30 cellular contexts compared by ENCODE assay signal in genomic region chr7:150919160-150919559, GRCh38. TPM values are rescaled to one million over a fixed set of nuclear protein-coding genes. Genes with fewer than 3 reads are reported as not detected.
"Had no signal": no experiment of that assay in that cellular context is flagged by ENCODE, and none has a peak within 500 bp of the region (broad histone marks: within the 10 kb centered on the region; RNA-seq: fewer than 3 reads in every experiment).

No MANE protein-coding gene starts in this region.

- H3K4me3 Mint-ChIP-seq: dendritic cell treated with granulocyte-macrophage colony-stimulating factor and Interleukin-4, amounts not matched to agents 40 ng/mL and 50 ng/mL, for 4 days; effector memory CD8-positive, alpha-beta T cell; endodermal cell had no signal

- DNase-seq: colonic mucosa; cortex of kidney; dermis blood vessel endothelial cell; dorsolateral prefrontal cortex; effector CD4-positive, alpha-beta T cell; effector CD8-positive, alpha-beta T cell; effector memory CD4-positive, alpha-beta T cell; effector memory CD8-positive, alpha-beta T cell; endodermal cell; erythroblast; esophagus squamous epithelium; foreskin fibroblast; foreskin keratinocyte; foreskin melanocyte; gastrocnemius medialis; glutamatergic neuron; heart left ventricle; heart right ventricle had no signal

- ATAC-seq: effector memory CD8-positive, alpha-beta T cell; esophagus mucosa; foreskin keratinocyte; gastrocnemius medialis; gastroesophageal sphincter; heart left ventricle; heart right ventricle had no signal

- H3K4me1 Mint-ChIP-seq: endodermal cell had no signal

- H3K27ac ChIP-seq: colonic mucosa, coronary artery, dorsolateral prefrontal cortex, epithelial cell of prostate, esophagus muscularis mucosa, esophagus squamous epithelium, foreskin keratinocyte, gastrocnemius medialis, gastroesophageal sphincter, heart left ventricle, heart right ventricle had no signal

- H3K27ac Mint-ChIP-seq: dendritic cell treated with granulocyte-macrophage colony-stimulating factor and Interleukin-4, amounts not matched to agents 40 ng/mL and 50 ng/mL, for 4 days; effector memory CD8-positive, alpha-beta T cell; endodermal cell had no signal

- H3K4me1 ChIP-seq: colonic mucosa, esophagus squamous epithelium, gastrocnemius medialis, gastroesophageal sphincter had no signal

- H3K9me3 ChIP-seq: colonic mucosa, esophagus muscularis mucosa, esophagus squamous epithelium, gastrocnemius medialis, gastroesophageal sphincter, heart left ventricle, heart right ventricle had no signal

- H3K27me3 ChIP-seq: colonic mucosa, esophagus muscularis mucosa, gastrocnemius medialis, gastroesophageal sphincter had no signal

- H3K9me3 Mint-ChIP-seq: dendritic cell treated with granulocyte-macrophage colony-stimulating factor and Interleukin-4, amounts not matched to agents 40 ng/mL and 50 ng/mL, for 4 days; effector memory CD8-positive, alpha-beta T cell; endodermal cell had no signal

- FAIRE-seq: colon, endometrium, endothelial cell of umbilical vein, frontal cortex had no signal

- H3K4me3 ChIP-seq: colonic mucosa, coronary artery, dorsolateral prefrontal cortex, esophagus muscularis mucosa, esophagus squamous epithelium, gastrocnemius medialis, gastroesophageal sphincter, heart left ventricle, heart right ventricle had no signal

- H3K36me3 ChIP-seq: colonic mucosa, esophagus muscularis mucosa, esophagus squamous epithelium, gastrocnemius medialis, gastroesophageal sphincter, heart left ventricle, heart right ventricle had no signal

RNA-seq across cellular contexts. Expression of gene KCNH2, which starts 59.0 kb away (rescaled TPM):
- total RNA-seq: dermis blood vessel endothelial cell, dermis microvascular lymphatic vessel endothelial cell, foreskin keratinocyte, glomerular endothelial cell had no signal
- polyA plus RNA-seq: foreskin keratinocyte had no signal
